18 cellular contexts compared by ENCODE assay signal in the genomic region with DNA sequence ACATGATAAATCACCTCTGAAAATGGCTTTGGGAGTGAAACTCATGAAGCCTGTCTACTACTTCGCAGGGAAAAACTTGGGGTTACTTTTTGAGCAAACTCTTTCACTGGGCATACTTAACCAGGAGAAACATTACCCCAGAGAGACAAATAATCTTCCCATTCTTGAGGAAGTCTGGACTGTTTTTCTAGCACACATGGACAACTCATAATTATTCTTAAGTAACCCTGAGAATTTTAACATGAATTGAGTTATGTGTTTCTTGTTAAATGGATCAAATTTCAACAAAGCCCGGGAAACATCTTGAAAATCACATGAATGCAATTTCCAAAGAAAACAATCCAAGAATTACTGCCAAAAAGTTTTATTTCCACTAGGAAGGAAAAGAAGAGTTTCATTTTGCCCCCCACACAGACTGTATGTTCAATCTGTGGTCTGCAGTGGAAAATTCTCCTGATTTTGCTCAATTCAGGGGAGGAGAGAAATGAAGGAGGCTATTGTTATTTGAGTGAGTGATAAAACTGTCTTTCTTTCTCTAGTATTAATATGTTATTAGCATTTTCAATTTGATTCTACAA.
DNase-seq lines count a peak whose midpoint lies in the region; ATAC-seq and TF ChIP-seq lines count a peak whose summit lies in the region.
"Had no signal": no experiment of that assay in that cellular context is flagged by ENCODE, and none has a peak within 500 bp of the region (broad histone marks: within the 10 kb centered on the region; RNA-seq: fewer than 3 reads in every experiment).

No MANE protein-coding gene starts in this region.

- no peak for ATAC-seq in effector memory CD8-positive, alpha-beta T cell (replicated peaks)

- H3K36me3 Mint-ChIP-seq in effector memory CD8-positive, alpha-beta T cell (ENCODE audit: insufficient read depth) = no peaks in the 10 kb centered on the region

- 79 to 87% (median 86%) methylated on average over 2 of the region's 2 CpGs for WGBS in spleen, 5 donors

- H3K4me1 Mint-ChIP-seq in effector memory CD8-positive, alpha-beta T cell (ENCODE audit: low read depth in 2 of 2) = no peaks in the 10 kb centered on the region
- H3K4me1 Mint-ChIP-seq: nephron progenitor cell had no signal

- H3K27ac Mint-ChIP-seq in effector memory CD8-positive, alpha-beta T cell = no peak overlapping the region
- H3K27ac Mint-ChIP-seq: nephron progenitor cell, progenitor cell of endocrine pancreas had no signal

- no peaks in the 10 kb centered on the region for H4K20me1 ChIP-seq in osteoblast (ENCODE audit: insufficient read depth, low read length)

- DNase-seq in COLO829 (ENCODE audit: low spot score) = peak; percentile 63
- no peak for DNase-seq in breast epithelium (ENCODE audit: low spot score in 2 of 2)
- DNase-seq in fibroblast of the conjunctiva (ENCODE audit: low read depth) = peak; percentile 62
- DNase-seq in osteoblast (ENCODE audit: insufficient read length, low spot score, missing footprints) = no peak
- no peak for DNase-seq in effector memory CD8-positive, alpha-beta T cell
- DNase-seq in NCI-H2081 treated with DMSO at 0.1 percent for 48 hours (lab: John Stamatoyannopoulos, UW) = no peak
- no peak for DNase-seq in spleen
- DNase-seq in COLO668 (lab: John Stamatoyannopoulos, UW; ENCODE audit: unreplicated experiment) = no peak
- DNase-seq: activated CD4-positive, alpha-beta T cell treated with anti-CD3 and anti-CD28 coated beads for 4 hours; GDM1; Karpas-422; NCI-H1105 treated with DMSO at 0.1 percent for 48 hours; NCI-H2107; NCI-H524; nephron progenitor cell; stimulated activated CD8-positive, alpha-beta memory T cell treated with anti-CD3 and anti-CD28 coated beads, Interleukin-4, amount 100 ng/mL, for 48 hours had no signal

- no peak for TF ChIP-seq CTCF in breast epithelium (IDR thresholded peaks at IDR 0.05)
- no peak for TF ChIP-seq CTCF in osteoblast (IDR thresholded peaks at IDR 0.05; ENCODE audit: extremely low read depth, low read depth, low read length)
- TF ChIP-seq CTCF in spleen (IDR thresholded peaks at IDR 0.05 in 8 of 11, conservative IDR thresholded peaks at IDR 0.05 in 3 of 11) = no peak

- H3K4me3 ChIP-seq in breast epithelium = no peak overlapping the region
- H3K4me3 ChIP-seq in osteoblast (ENCODE audit: insufficient read depth, low read length) = no peak overlapping the region
- H3K4me3 ChIP-seq in spleen = no peak overlapping the region

- H2AFZ ChIP-seq in osteoblast (ENCODE audit: low read length) = no peak overlapping the region

- H3K36me3 ChIP-seq in breast epithelium = no peaks in the 10 kb centered on the region
- no peaks in the 10 kb centered on the region for H3K36me3 ChIP-seq in osteoblast (ENCODE audit: insufficient read depth, low read length)
- no peaks in the 10 kb centered on the region for H3K36me3 ChIP-seq in spleen

- peaks cover 0 to 23% of the 10 kb centered on the region in 2 donors for H3K27me3 Mint-ChIP-seq in effector memory CD8-positive, alpha-beta T cell
- H3K27me3 Mint-ChIP-seq: progenitor cell of endocrine pancreas had no signal

- H3K27me3 ChIP-seq in breast epithelium (no peaks in the 10 kb centered on the region), osteoblast (ENCODE audit: insufficient read depth, low read length) (no peaks in the 10 kb centered on the region), spleen (replicated peaks in 1 of 7) (no peaks in the 10 kb centered on the region)

- peaks cover 0 to 8% of the 10 kb centered on the region in 2 donors for H3K9me3 Mint-ChIP-seq in effector memory CD8-positive, alpha-beta T cell

- H3K79me2 ChIP-seq in osteoblast (ENCODE audit: insufficient read depth, low read length) = no peaks in the 10 kb centered on the region

- H3K27ac ChIP-seq in breast epithelium (peak overlapping the region; percentile 46 to 61), osteoblast (ENCODE audit: low read depth, low read length) (no peak overlapping the region), spleen (no peak overlapping the region)
- H3K27ac ChIP-seq: C4-2B had no signal

- peak overlapping the region; percentile 19 for H3K4me2 ChIP-seq in osteoblast (ENCODE audit: insufficient read depth, low read length)

- intact Hi-C loops in breast epithelium (cut with DNase I; ENCODE audit: low total_unique reads) (no loop called here), spleen (cut with DNase I; ENCODE audit: low total_unique reads) (no loop called here)

- H3K9me3 ChIP-seq in breast epithelium = no peaks in the 10 kb centered on the region
- H3K9me3 ChIP-seq in osteoblast (ENCODE audit: low read depth, low read length) = no peaks in the 10 kb centered on the region
- no peaks in the 10 kb centered on the region for H3K9me3 ChIP-seq in spleen

- H3K4me1 ChIP-seq in breast epithelium = no peaks in the 10 kb centered on the region
- H3K4me1 ChIP-seq in osteoblast (ENCODE audit: insufficient read depth, low read length) = peaks cover 10% of the 10 kb centered on the region
- peaks cover 0 to 12% (median 6%) of the 10 kb centered on the region in 6 donors for H3K4me1 ChIP-seq in spleen

- no peak overlapping the region for H3K4me3 Mint-ChIP-seq in effector memory CD8-positive, alpha-beta T cell
- H3K4me3 Mint-ChIP-seq: nephron progenitor cell had no signal

- TF ChIP-seq POLR2A in breast epithelium (IDR thresholded peaks at IDR 0.05) = no peak
- TF ChIP-seq POLR2A in spleen (IDR thresholded peaks at IDR 0.05) = no peak

Comparison
In these comparisons a context has a peak if more than half of its experiments do, and no peak if none do; other contexts are left out.
1. DNase-seq: peak in COLO829 (single experiment) and fibroblast of the conjunctiva (single experiment); none in breast epithelium (0 of 2), osteoblast (single experiment), effector memory CD8-positive, alpha-beta T cell (0 of 3), NCI-H2081 treated with DMSO at 0.1 percent for 48 hours (single experiment), spleen (single experiment) and COLO668 (single experiment).
2. H3K27ac ChIP-seq: peak in breast epithelium (2 of 2); none in osteoblast (single experiment) and spleen (0 of 8).